Comparison of ENCODE assay signal across 13 cellular contexts in the genomic region with DNA sequence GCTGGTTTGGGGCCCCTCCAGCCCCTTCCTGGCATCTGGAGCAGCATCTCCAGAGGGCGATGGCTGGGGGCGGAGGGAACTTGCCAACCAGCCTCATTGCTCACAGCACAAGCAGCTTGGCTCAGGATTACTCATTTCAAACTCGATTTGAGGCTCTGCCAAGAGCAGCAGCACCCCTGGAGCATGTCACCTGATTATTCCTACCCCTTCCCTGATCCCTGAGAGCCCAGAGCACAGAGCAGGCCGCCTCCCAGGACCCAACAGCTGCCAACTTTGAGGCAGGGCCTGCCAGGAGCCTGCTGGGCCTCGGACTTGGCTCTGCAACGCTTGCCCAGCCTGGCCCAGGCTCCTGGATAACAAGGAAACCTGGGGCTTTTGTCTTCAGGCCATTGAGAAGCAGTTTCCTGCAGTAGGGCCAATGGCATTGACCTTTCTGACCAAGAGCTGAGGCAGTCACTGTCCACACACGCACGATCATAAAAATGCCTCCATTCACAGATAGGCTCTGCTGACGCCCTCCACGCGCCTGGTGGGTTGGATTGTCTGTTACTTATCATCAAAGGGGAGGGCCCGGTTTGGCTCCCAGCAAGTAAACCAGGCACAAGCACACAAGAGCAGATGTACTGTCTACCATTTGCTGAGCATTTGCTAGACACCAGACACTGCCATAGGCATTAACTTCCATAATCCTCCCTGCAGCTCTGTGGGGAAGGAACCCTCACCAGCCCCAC.
DNase-seq lines count a peak whose midpoint lies in the region; ATAC-seq and TF ChIP-seq lines count a peak whose summit lies in the region.
"Had no signal": no experiment of that assay in that cellular context is flagged by ENCODE, and none has a peak within 500 bp of the region (broad histone marks: within the 10 kb centered on the region; RNA-seq: fewer than 3 reads in every experiment).

No MANE protein-coding gene starts in this region.

- H3K4me3 Mint-ChIP-seq in T-cell (no peak overlapping the region), endodermal cell (no peak overlapping the region)
- H3K4me3 Mint-ChIP-seq: activated T-cell treated with anti-CD3 and anti-CD28 coated beads, Interleukin-2, amount 50 U/mL, for 72 hours had no signal

- no peak overlapping the region for H3K27ac Mint-ChIP-seq in T-cell
- H3K27ac Mint-ChIP-seq in endodermal cell: no peak overlapping the region
- H3K27ac Mint-ChIP-seq: activated T-cell treated with anti-CD3 and anti-CD28 coated beads, Interleukin-2, amount 50 U/mL, for 72 hours had no signal

- CTCF ChIA-PET in T-cell (lab: Charles Lee): no interaction called here

- H3K27ac ChIP-seq in caudate nucleus (ENCODE audit: low read depth, low read length) (no peak overlapping the region), mesodermal cell (ENCODE audit: low read depth, low read length, severe bottlenecking) (peak overlapping the region; percentile 45), endodermal cell (ENCODE audit: low read depth, low read length) (no peak overlapping the region)

- H3K4me3 ChIP-seq in mesodermal cell (ENCODE audit: extremely low read depth, insufficient read depth, low read length, poor library complexity, severe bottlenecking): no peak overlapping the region
- no peak overlapping the region for H3K4me3 ChIP-seq in endodermal cell (ENCODE audit: low read length)

- H3K9me3 Mint-ChIP-seq in T-cell: no peaks in the 10 kb centered on the region
- H3K9me3 Mint-ChIP-seq in endodermal cell: no peaks in the 10 kb centered on the region

- peaks cover 7% of the 10 kb centered on the region for H3K27me3 ChIP-seq in endodermal cell (ENCODE audit: control insufficient read depth, insufficient read depth, low read length, poor library complexity, severe bottlenecking)

- 85 to 90% methylated on average over 11 to 12 of the region's 12 CpGs for WGBS in mesodermal cell (ENCODE audit: insufficient coverage in 2 of 2), 2 experiments
- WGBS in endodermal cell (ENCODE audit: insufficient coverage in 1 of 2, insufficient read length in 1 of 2), 2 experiments: 91 to 93% methylated on average over 7 to 12 of the region's 12 CpGs

- TF ChIP-seq CTCF in endodermal cell (conservative IDR thresholded peaks at IDR 0.05): no peak

- H3K9me3 ChIP-seq in mesodermal cell (ENCODE audit: control insufficient read depth, low read length) (no peaks in the 10 kb centered on the region), endodermal cell (ENCODE audit: control insufficient read depth, low read length) (no peaks in the 10 kb centered on the region)

- no peak overlapping the region for H3K9ac ChIP-seq in endodermal cell (ENCODE audit: extremely low read depth, low read length, poor library complexity, severe bottlenecking)

- H3K4me1 Mint-ChIP-seq in T-cell: no peaks in the 10 kb centered on the region
- H3K4me1 Mint-ChIP-seq in endodermal cell: no peaks in the 10 kb centered on the region

- POLR2A ChIA-PET in T-cell (lab: Charles Lee): no interaction called here

- H3K27me3 Mint-ChIP-seq in T-cell: peaks cover 0 to 12% of the 10 kb centered on the region in 2 donors
- peaks cover 27% of the 10 kb centered on the region for H3K27me3 Mint-ChIP-seq in endodermal cell (ENCODE audit: insufficient read depth)

- no peaks in the 10 kb centered on the region for H3K4me1 ChIP-seq in mesodermal cell (ENCODE audit: control insufficient read depth, insufficient read depth, low read length, poor library complexity, severe bottlenecking)
- peaks cover 2% of the 10 kb centered on the region for H3K4me1 ChIP-seq in endodermal cell (ENCODE audit: control insufficient read depth, insufficient read depth, low read length)

- intact Hi-C loops in Right ventricle myocardium superior (cut with DNase I) (loop anchor here (5.0 kb wide), 1 partner anchor 1138 kb away; no protein-coding TSS in a partner anchor), cardiac septum (cut with DNase I) (loop anchor here (5.0 to 10.0 kb wide), 2 partner anchors 101 to 1138 kb away; no protein-coding TSS in a partner anchor)

- H3K36me3 ChIP-seq in mesodermal cell (ENCODE audit: control insufficient read depth, insufficient read depth, low read length): no peaks in the 10 kb centered on the region
- no peaks in the 10 kb centered on the region for H3K36me3 ChIP-seq in endodermal cell (ENCODE audit: control insufficient read depth, insufficient read depth, low read length)

- no peak for DNase-seq in Right ventricle myocardium superior
- no peak for DNase-seq in cardiac septum (ENCODE audit: low spot score)
- peak in 48 of 61 donors; percentile 4 to 80 (median 36) for DNase-seq in caudate nucleus (lab: John Stamatoyannopoulos, UW)
- no peak for DNase-seq in T-cell
- DNase-seq in endodermal cell: no peak
- DNase-seq: activated T-cell treated with anti-CD3 and anti-CD28 coated beads, Interleukin-2, amount 50 U/mL, for 72 hours; Calu3; NCI-H1417; NK-92 treated with Interleukin-12 subunit alpha and Interleukin-12 subunit beta, amount 100 ng/mL, for 24 hours; SW 1271 had no signal

- H3K36me3 Mint-ChIP-seq in T-cell (no peaks in the 10 kb centered on the region), endodermal cell (ENCODE audit: low read depth) (no peaks in the 10 kb centered on the region)

- ATAC-seq in Right ventricle myocardium superior (ENCODE audit: poor library complexity) (peak; percentile 55), T-cell (replicated peaks in 1 of 4) (no peak), HG03135 (IDR thresholded peaks at IDR 0.05; ENCODE audit: unreplicated experiment) (no peak), GM18498 (IDR thresholded peaks at IDR 0.05; ENCODE audit: unreplicated experiment) (no peak)
- ATAC-seq: activated T-cell treated with anti-CD3 and anti-CD28 coated beads, Interleukin-2, amount 50 U/mL, for 72 hours had no signal

Comparison
In these comparisons a context has a peak if more than half of its experiments do, and no peak if none do; other contexts are left out.
1. DNase-seq: peak in caudate nucleus (48 of 61); none in Right ventricle myocardium superior (single experiment), cardiac septum (single experiment), T-cell (0 of 34) and endodermal cell (single experiment).